Comparison of ENCODE assay signal across 9 cellular contexts in the genomic region with DNA sequence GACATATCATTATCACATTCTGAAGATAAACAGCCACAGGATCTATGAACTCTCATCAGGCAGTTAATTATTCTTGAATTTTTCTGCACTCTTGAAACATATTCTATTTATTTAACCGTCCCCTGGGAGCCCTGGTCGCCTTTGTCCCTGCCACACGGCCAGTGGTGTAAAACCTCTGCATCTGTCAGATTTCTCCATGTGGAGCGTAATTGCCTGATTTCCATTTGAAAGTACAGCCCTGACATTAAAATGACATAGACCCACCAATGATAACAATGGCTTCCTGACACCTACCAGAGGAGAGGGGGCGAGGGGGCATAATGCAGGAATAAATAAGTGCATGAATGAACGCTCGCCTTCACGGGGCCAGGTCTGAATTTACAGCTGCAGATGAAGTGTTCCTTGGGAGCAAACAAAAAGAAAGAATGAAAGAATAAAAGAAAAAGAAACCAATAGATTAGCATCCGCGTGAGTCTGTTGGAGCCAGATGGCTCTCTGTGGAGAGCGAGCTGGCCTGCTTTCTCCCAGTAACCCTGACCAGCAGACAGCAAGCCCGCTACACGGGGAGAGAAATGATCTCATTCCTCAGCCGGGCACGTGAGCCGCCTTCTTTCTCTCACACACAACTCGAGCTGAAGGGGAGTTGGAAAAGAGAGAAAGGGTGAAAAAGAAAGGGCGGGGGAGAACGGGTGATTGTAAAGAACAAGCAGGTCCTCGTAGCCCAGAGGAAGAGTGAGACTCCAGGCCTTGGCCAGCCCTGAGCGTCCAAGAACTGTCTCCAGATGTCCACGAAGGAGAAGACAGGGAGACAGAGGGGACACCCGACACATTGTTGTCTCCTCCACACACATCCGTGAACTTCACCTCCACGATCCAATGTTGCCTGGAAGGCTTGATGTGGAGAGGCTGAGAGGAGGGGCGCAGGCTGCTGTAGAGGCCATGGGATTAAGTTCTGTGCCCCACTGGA.
DNase-seq lines count a peak whose midpoint lies in the region; ATAC-seq, FAIRE-seq and TF ChIP-seq lines count a peak whose summit lies in the region.
"Had no signal": no experiment of that assay in that cellular context is flagged by ENCODE, and none has a peak within 500 bp of the region (broad histone marks: within the 10 kb centered on the region; RNA-seq: fewer than 3 reads in every experiment).

No MANE protein-coding gene starts in this region.

- DNase-seq in EH (ENCODE audit: low read depth): peak; percentile 58
- peak; percentile 39 for DNase-seq in NCI-H446 treated with DMSO at 0.1 percent for 48 hours (lab: John Stamatoyannopoulos, UW)
- DNase-seq in fibroblast of villous mesenchyme (ENCODE audit: low read depth): peak; percentile 76
- DNase-seq in pancreas: no peak
- DNase-seq in activated T-cell treated with anti-CD3 and anti-CD28 coated beads, Interleukin-2, amount 50 U/mL, for 4 hours: no peak
- DNase-seq in foreskin keratinocyte: no peak
- no peak for DNase-seq in urothelium cell line (ENCODE audit: low spot score)

- H3K36me3 Mint-ChIP-seq in activated T-cell treated with anti-CD3 and anti-CD28 coated beads, Interleukin-2, amount 50 U/mL, for 4 hours (ENCODE audit: insufficient read depth): no peaks in the 10 kb centered on the region

- ATAC-seq in pancreas (peak in 3 of 4 donors; percentile 69 to 78 (median 70)), HG03097 (IDR thresholded peaks at IDR 0.05; ENCODE audit: low FRiP score, unreplicated experiment) (no peak), foreskin keratinocyte (no peak)
- ATAC-seq in activated T-cell treated with anti-CD3 and anti-CD28 coated beads, Interleukin-2, amount 50 U/mL, for 4 hours: no peak

- H3K4me3 Mint-ChIP-seq in activated T-cell treated with anti-CD3 and anti-CD28 coated beads, Interleukin-2, amount 50 U/mL, for 4 hours: no peak overlapping the region

- H3K9me3 ChIP-seq in pancreas: no peaks in the 10 kb centered on the region
- H3K9me3 ChIP-seq: neutrophil had no signal

- no peak for TF ChIP-seq CTCF in fibroblast of villous mesenchyme (IDR thresholded peaks at IDR 0.05; ENCODE audit: insufficient read depth, low read depth, low read length)
- no peak for TF ChIP-seq CTCF in pancreas (IDR thresholded peaks at IDR 0.05)
- no peak for TF ChIP-seq CTCF in foreskin keratinocyte (conservative IDR thresholded peaks at IDR 0.05)

- H3K4me3 ChIP-seq in fibroblast of villous mesenchyme (ENCODE audit: low read depth, low read length) (no peak overlapping the region), pancreas (no peak overlapping the region)

- FAIRE-seq in pancreas (lab: Jason Lieb, UNC) (no peak), urothelium cell line (lab: Jason Lieb, UNC) (no peak)

- H3K36me3 ChIP-seq in pancreas: no peaks in the 10 kb centered on the region
- H3K36me3 ChIP-seq: neutrophil had no signal

- no peaks in the 10 kb centered on the region for H3K27me3 Mint-ChIP-seq in activated T-cell treated with anti-CD3 and anti-CD28 coated beads, Interleukin-2, amount 50 U/mL, for 4 hours (ENCODE audit: low read depth)

- H3K27ac ChIP-seq in pancreas (no peak overlapping the region), foreskin keratinocyte (no peak overlapping the region)
- H3K27ac ChIP-seq: neutrophil had no signal

- peaks cover 4% of the 10 kb centered on the region for H3K9me3 Mint-ChIP-seq in activated T-cell treated with anti-CD3 and anti-CD28 coated beads, Interleukin-2, amount 50 U/mL, for 4 hours

- 64 to 70% methylated on average over 26 of the region's 26 CpGs for WGBS in pancreas, 2 donors

- intact Hi-C loops in pancreas (cut with DNase I): no loop called here

- H3K27me3 ChIP-seq in pancreas (no peaks in the 10 kb centered on the region), foreskin keratinocyte (no peaks in the 10 kb centered on the region)
- H3K27me3 ChIP-seq: neutrophil had no signal

- H3K4me1 ChIP-seq in pancreas (no peaks in the 10 kb centered on the region), foreskin keratinocyte (no peaks in the 10 kb centered on the region)

- H3K4me1 Mint-ChIP-seq in activated T-cell treated with anti-CD3 and anti-CD28 coated beads, Interleukin-2, amount 50 U/mL, for 4 hours (ENCODE audit: low read depth): peaks cover 14% of the 10 kb centered on the region

Comparison
In these comparisons a context has a peak if more than half of its experiments do, and no peak if none do; other contexts are left out.
1. DNase-seq: peak in EH (single experiment), NCI-H446 treated with DMSO at 0.1 percent for 48 hours (single experiment) and fibroblast of villous mesenchyme (single experiment); none in pancreas (0 of 6), activated T-cell treated with anti-CD3 and anti-CD28 coated beads, Interleukin-2, amount 50 U/mL, for 4 hours (single experiment), foreskin keratinocyte (0 of 2) and urothelium cell line (single experiment).
2. ATAC-seq: peak in pancreas (3 of 4); none in HG03097 (single experiment), activated T-cell treated with anti-CD3 and anti-CD28 coated beads, Interleukin-2, amount 50 U/mL, for 4 hours (0 of 2) and foreskin keratinocyte (single experiment).